16 cellular contexts compared by ENCODE assay signal in the genomic region with DNA sequence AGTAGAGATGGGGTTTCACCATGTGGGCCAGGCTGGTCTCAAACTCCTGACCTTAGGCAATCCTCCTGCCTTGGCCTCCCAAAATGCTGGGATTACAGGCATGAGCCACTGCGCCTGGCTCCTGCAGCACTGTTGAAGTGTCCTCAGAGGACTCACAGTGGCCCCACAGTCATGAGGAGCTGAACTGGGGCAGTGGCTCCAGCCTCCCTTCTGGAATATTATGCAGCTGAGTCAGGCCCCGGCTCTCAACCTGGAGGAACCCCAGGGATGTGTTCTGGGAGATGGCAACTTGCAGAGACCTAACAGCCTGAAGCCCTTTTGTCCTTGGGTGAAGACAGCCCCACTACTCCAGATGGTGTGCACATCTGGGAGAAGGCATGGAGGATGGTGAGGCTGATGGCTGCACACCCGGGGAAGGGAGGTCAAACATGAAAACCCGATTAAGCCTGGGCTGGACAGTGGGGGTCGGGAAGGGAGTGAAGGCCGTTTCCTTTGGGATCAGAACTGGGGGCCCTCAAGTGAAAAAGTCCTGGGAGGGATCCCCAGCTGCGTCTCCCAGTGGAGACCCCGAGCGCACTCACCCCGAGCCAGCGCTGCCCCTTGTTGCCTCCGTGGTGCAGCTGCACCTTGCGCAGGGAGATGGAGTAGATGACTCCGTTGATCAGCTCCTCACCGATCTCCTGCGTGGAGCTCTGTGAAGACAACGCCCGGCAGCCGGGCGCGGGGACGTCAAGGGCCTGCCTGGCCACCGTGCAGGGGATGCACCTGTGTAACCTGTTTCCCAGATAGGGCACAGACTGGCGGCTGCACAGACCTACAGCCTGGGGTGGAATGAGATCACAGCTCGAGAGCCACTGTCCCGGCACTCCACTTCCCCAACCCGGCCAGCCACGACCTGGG. TPM values are rescaled to one million over a fixed set of nuclear protein-coding genes. Genes with fewer than 3 reads are reported as not detected.
A peak's percentile ranks its signal among the peaks of the same experiment; 100 is the strongest.
DNase-seq lines count a peak whose midpoint lies in the region; ATAC-seq and TF ChIP-seq lines count a peak whose summit lies in the region.
"Had no signal": no experiment of that assay in that cellular context is flagged by ENCODE, and none has a peak within 500 bp of the region (broad histone marks: within the 10 kb centered on the region; RNA-seq: fewer than 3 reads in every experiment).

No MANE protein-coding gene starts in this region.

- H3K27ac ChIP-seq in sigmoid colon (no peak overlapping the region), ascending aorta (no peak overlapping the region)

- peaks cover 79% of the 10 kb centered on the region for H3K36me3 Mint-ChIP-seq in activated T-helper 17 cell treated with anti-CD3 and anti-CD28 coated beads, Interleukin-2, amount 50 U/mL, for 72 hours (ENCODE audit: low read depth)
- H3K36me3 Mint-ChIP-seq in immature natural killer cell = peaks cover 5 to 13% (median 5%) of the 10 kb centered on the region in 3 donors

- no peaks in the 10 kb centered on the region for H3K27me3 Mint-ChIP-seq in activated T-helper 17 cell treated with anti-CD3 and anti-CD28 coated beads, Interleukin-2, amount 50 U/mL, for 72 hours
- peaks cover 0 to 12% (median 6%) of the 10 kb centered on the region in 3 donors for H3K27me3 Mint-ChIP-seq in immature natural killer cell (ENCODE audit: low read depth in 3 of 3)
- H3K27me3 Mint-ChIP-seq: activated naive CD4-positive, alpha-beta T cell treated with anti-CD3 and anti-CD28 coated beads, Interleukin-2, amount 10 ng/mL, durations not matched to agents 7 days and 5 days; brain; naive thymus-derived CD8-positive, alpha-beta T cell had no signal

- H3K9me3 Mint-ChIP-seq in activated T-helper 17 cell treated with anti-CD3 and anti-CD28 coated beads, Interleukin-2, amount 50 U/mL, for 72 hours = no peaks in the 10 kb centered on the region
- no peaks in the 10 kb centered on the region for H3K9me3 Mint-ChIP-seq in immature natural killer cell
- H3K9me3 Mint-ChIP-seq: activated naive CD4-positive, alpha-beta T cell treated with anti-CD3 and anti-CD28 coated beads, Interleukin-2, amount 10 ng/mL, durations not matched to agents 7 days and 5 days; brain; naive thymus-derived CD8-positive, alpha-beta T cell had no signal

- H3K27me3 ChIP-seq in sigmoid colon (no peaks in the 10 kb centered on the region), ascending aorta (no peaks in the 10 kb centered on the region)

- H3K36me3 ChIP-seq in sigmoid colon = peaks cover 25 to 53% (median 40%) of the 10 kb centered on the region in 4 donors
- peaks cover 41 to 49% of the 10 kb centered on the region in 2 donors for H3K36me3 ChIP-seq in ascending aorta

- no peaks in the 10 kb centered on the region for H3K9me3 ChIP-seq in sigmoid colon
- no peaks in the 10 kb centered on the region for H3K9me3 ChIP-seq in ascending aorta

- H3K4me1 Mint-ChIP-seq in activated T-helper 17 cell treated with anti-CD3 and anti-CD28 coated beads, Interleukin-2, amount 50 U/mL, for 72 hours = peaks cover 15% of the 10 kb centered on the region
- H3K4me1 Mint-ChIP-seq in immature natural killer cell = peaks cover 38 to 49% of the 10 kb centered on the region in 2 donors

- H3K4me3 ChIP-seq in sigmoid colon = no peak overlapping the region
- no peak overlapping the region for H3K4me3 ChIP-seq in ascending aorta

- intact Hi-C loops in sigmoid colon (cut with DNase I) (no loop called here), ascending aorta (cut with DNase I) (no loop called here)

- ATAC-seq in activated T-helper 17 cell treated with anti-CD3 and anti-CD28 coated beads, Interleukin-2, amount 50 U/mL, for 72 hours (replicated peaks) = no peak
- ATAC-seq in GM21526 (IDR thresholded peaks at IDR 0.05; ENCODE audit: low FRiP score, unreplicated experiment) = no peak
- ATAC-seq in HG03025 (IDR thresholded peaks at IDR 0.05; ENCODE audit: low FRiP score, unreplicated experiment) = no peak
- ATAC-seq: PC-3 had no signal

- H3K4me3 Mint-ChIP-seq in activated T-helper 17 cell treated with anti-CD3 and anti-CD28 coated beads, Interleukin-2, amount 50 U/mL, for 72 hours = peak overlapping the region; percentile 20
- H3K4me3 Mint-ChIP-seq in immature natural killer cell = peak overlapping the region in 2 of 5 donors; percentile 2 to 8
- H3K4me3 Mint-ChIP-seq: activated naive CD4-positive, alpha-beta T cell treated with anti-CD3 and anti-CD28 coated beads, Interleukin-2, amount 10 ng/mL, durations not matched to agents 7 days and 5 days; brain had no signal

- TF ChIP-seq CTCF in sigmoid colon (IDR thresholded peaks at IDR 0.05) = no peak
- no peak for TF ChIP-seq CTCF in ascending aorta (IDR thresholded peaks at IDR 0.05)

- DNase-seq in EH (ENCODE audit: low read depth) (peak; percentile 22), immature natural killer cell (no peak), sigmoid colon (peak; percentile 70), ascending aorta (ENCODE audit: low spot score in 2 of 2) (no peak)
- DNase-seq: activated naive CD4-positive, alpha-beta T cell treated with anti-CD3 and anti-CD28 coated beads, Interleukin-2, amount 10 ng/mL, durations not matched to agents 7 days and 5 days; GOT3; NCI-H2029; NCI-H69; PC-3; retina had no signal

- no peak for TF ChIP-seq EP300 in sigmoid colon (IDR thresholded peaks at IDR 0.05)

- H3K4me1 ChIP-seq in sigmoid colon (peaks cover 0 to 49% (median 47%) of the 10 kb centered on the region in 4 donors), ascending aorta (peaks cover 9 to 22% of the 10 kb centered on the region in 2 donors)

- 88 to 92% methylated on average over 28 of the region's 28 CpGs for WGBS in sigmoid colon, 2 donors

- TF ChIP-seq POLR2A in sigmoid colon (IDR thresholded peaks at IDR 0.05) = no peak

- no peak overlapping the region for H3K27ac Mint-ChIP-seq in activated T-helper 17 cell treated with anti-CD3 and anti-CD28 coated beads, Interleukin-2, amount 50 U/mL, for 72 hours
- peak overlapping the region; percentile 88 to 96 (median 95) for H3K27ac Mint-ChIP-seq in immature natural killer cell

RNA-seq across cellular contexts. Expression of gene RALGDS, which starts 9.3 kb away (rescaled TPM):
- total RNA-seq in activated T-helper 17 cell treated with anti-CD3 and anti-CD28 coated beads, Interleukin-2, amount 50 U/mL, for 72 hours = 100 to 1,000 TPM; 101 to 156 TPM
- 10 to 100 TPM; 31.2 to 68.8 (median 31.6) TPM for polyA plus RNA-seq in immature natural killer cell
- 10 to 100 TPM; 35.2 to 52.7 (median 39.6) TPM for total RNA-seq in sigmoid colon
- polyA plus RNA-seq in sigmoid colon = 10 to 100 TPM; 27.6 to 49.7 (median 32.1) TPM
- total RNA-seq in ascending aorta = 53.9 TPM

RNA-seq across cellular contexts. Expression of gene CEL, which starts 49.9 kb away (rescaled TPM):
- total RNA-seq in activated T-helper 17 cell treated with anti-CD3 and anti-CD28 coated beads, Interleukin-2, amount 50 U/mL, for 72 hours = 1 to 10 TPM; 1.2 to 4.2 TPM
- not detected for polyA plus RNA-seq in immature natural killer cell
- total RNA-seq in sigmoid colon = 1 to 10 TPM in 1 of 4 donors, under 1 TPM in 1, not detected in 2; 0.36 to 1.1 TPM
- 1 to 10 TPM in 2 of 3 donors, under 1 TPM in 1; 0.46 to 4.8 (median 1.0) TPM for polyA plus RNA-seq in sigmoid colon
- total RNA-seq in ascending aorta = not detected
- polyA plus RNA-seq: naive thymus-derived CD8-positive, alpha-beta T cell had no signal

RNA-seq across cellular contexts. Expression of gene GBGT1, which starts 52.0 kb away (rescaled TPM):
- total RNA-seq in activated T-helper 17 cell treated with anti-CD3 and anti-CD28 coated beads, Interleukin-2, amount 50 U/mL, for 72 hours = 1 to 10 TPM; 2.8 to 7.2 TPM
- polyA plus RNA-seq in immature natural killer cell (not detected), sigmoid colon (1 to 10 TPM; 4.2 to 9.9 (median 5.4) TPM)
- total RNA-seq in sigmoid colon (10 to 100 TPM in 3 of 4 donors, 1 to 10 TPM in 1; 8.9 to 31.1 (median 19.2) TPM), ascending aorta (13.4 TPM)
- total RNA-seq: HT-29, PC-3 had no signal
- polyA plus RNA-seq: naive thymus-derived CD8-positive, alpha-beta T cell had no signal

Comparison
In these comparisons a context has a peak if more than half of its experiments do, and no peak if none do; other contexts are left out.
1. DNase-seq: peak in EH (single experiment) and sigmoid colon (single experiment); none in immature natural killer cell (0 of 3) and ascending aorta (0 of 2).